In the genomic region with DNA sequence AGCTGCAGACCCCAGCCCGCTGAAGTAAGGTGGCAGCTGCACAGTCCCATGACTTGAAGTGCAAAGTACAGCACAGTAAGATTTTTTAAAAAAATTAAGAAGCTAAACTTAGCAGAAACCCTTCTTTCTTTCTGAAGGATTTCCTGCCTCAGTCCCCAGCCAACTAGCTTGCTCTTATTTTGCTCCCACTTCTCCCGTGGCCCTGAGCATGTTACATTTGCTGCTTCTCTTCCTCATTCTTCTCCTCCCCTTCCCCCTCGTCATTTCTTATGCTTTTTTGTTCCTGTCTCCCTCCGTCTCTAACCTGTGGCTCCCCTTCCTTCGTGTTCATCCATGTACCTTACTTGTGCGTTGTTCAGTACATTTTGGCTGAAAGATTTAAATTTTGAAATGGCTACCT, we compare ENCODE assay signal across 17 cellular contexts.
DNase-seq lines count a peak whose midpoint lies in the region; ATAC-seq, FAIRE-seq and TF ChIP-seq lines count a peak whose summit lies in the region.
"Had no signal": no experiment of that assay in that cellular context is flagged by ENCODE, and none has a peak within 500 bp of the region (broad histone marks: within the 10 kb centered on the region; RNA-seq: fewer than 3 reads in every experiment).

No MANE protein-coding gene starts in this region.

- H3K27ac ChIP-seq in caudate nucleus (ENCODE audit: low read depth, low read length), result peak overlapping the region; percentile 83
- peak overlapping the region; percentile 69 for H3K27ac ChIP-seq in layer of hippocampus (ENCODE audit: low read depth, low read length)
- H3K27ac ChIP-seq in suprapubic skin, result peak overlapping the region; percentile 27
- no peak overlapping the region for H3K27ac ChIP-seq in small intestine (ENCODE audit: low read depth in 1 of 2, low read length in 1 of 2)
- H3K27ac ChIP-seq: epithelial cell of prostate had no signal

- no peak for FAIRE-seq in small intestine (lab: Jason Lieb, UNC)

- in situ Hi-C loops in KBM-7 (cut with MboI; ENCODE audit: low pct_unique_long_range_greater_than_20kb, low sequenced_read_pairs), result loop anchor here (25.0 kb wide), 1 partner anchor 278 kb away; no protein-coding TSS in a partner anchor

- no peaks in the 10 kb centered on the region for H3K4me1 Mint-ChIP-seq in effector memory CD8-positive, alpha-beta T cell (ENCODE audit: low read depth in 2 of 2)

- H3K4me3 ChIP-seq in suprapubic skin (no peak overlapping the region), small intestine (ENCODE audit: low read depth in 1 of 2, low read length in 2 of 2) (no peak overlapping the region)

- H3K4me3 Mint-ChIP-seq in effector memory CD8-positive, alpha-beta T cell, result no peak overlapping the region
- H3K4me3 Mint-ChIP-seq: activated naive CD8-positive, alpha-beta T cell treated with anti-CD3 and anti-CD28 coated beads, Interleukin-2, amount 10 ng/mL, durations not matched to agents 7 days and 5 days; natural killer cell; T-helper 2 cell treated with Interferon-gamma antibody and Interleukin-4, amounts not matched to agents 5 μg/mL and 100 μg/mL, for 36 hours had no signal

- DNase-seq in KBM-7, result peak; percentile 7
- DNase-seq in caudate nucleus (lab: John Stamatoyannopoulos, UW), result no peak
- DNase-seq in suprapubic skin (ENCODE audit: low spot score in 2 of 2), result no peak
- DNase-seq in small intestine, result no peak
- no peak for DNase-seq in effector memory CD8-positive, alpha-beta T cell
- DNase-seq in middle frontal gyrus (ENCODE audit: extremely low spot score, low spot score), result no peak
- DNase-seq: activated CD4-positive, alpha-beta T cell treated with anti-CD3 and anti-CD28 coated beads for 48 hours; activated naive CD8-positive, alpha-beta T cell treated with anti-CD3 and anti-CD28 coated beads, Interleukin-2, amount 10 ng/mL, durations not matched to agents 7 days and 5 days; activated T-cell treated with anti-CD3 and anti-CD28 coated beads for 4 hours; natural killer cell; NCI-H1694; NCI-H524; stimulated activated naive CD4-positive, alpha-beta T cell had no signal

- H3K4me1 ChIP-seq in suprapubic skin, result peaks cover 17% of the 10 kb centered on the region
- peaks cover 0 to 6% of the 10 kb centered on the region in 2 donors for H3K4me1 ChIP-seq in small intestine (ENCODE audit: control insufficient read depth in 2 of 2, insufficient read depth in 1 of 2, low read depth in 1 of 2, low read length in 1 of 2)

- no peak for TF ChIP-seq CTCF in suprapubic skin (IDR thresholded peaks at IDR 0.05)

- WGBS in suprapubic skin, result 47% methylated on average over 6 of the region's 6 CpGs
- WGBS in small intestine, 3 donors, result 61 to 78% (median 69%) methylated on average over 6 of the region's 6 CpGs

- H3K27me3 Mint-ChIP-seq in effector memory CD8-positive, alpha-beta T cell, result peaks cover 38 to 49% of the 10 kb centered on the region in 2 donors

- TF ChIP-seq POLR2A in suprapubic skin (IDR thresholded peaks at IDR 0.05), result no peak

- H3K9me3 Mint-ChIP-seq in effector memory CD8-positive, alpha-beta T cell, result no peaks in the 10 kb centered on the region
- H3K9me3 Mint-ChIP-seq: activated naive CD8-positive, alpha-beta T cell treated with anti-CD3 and anti-CD28 coated beads, Interleukin-2, amount 10 ng/mL, durations not matched to agents 7 days and 5 days; natural killer cell; T-helper 2 cell treated with Interferon-gamma antibody and Interleukin-4, amounts not matched to agents 5 μg/mL and 100 μg/mL, for 36 hours had no signal

- H3K36me3 ChIP-seq in suprapubic skin (no peaks in the 10 kb centered on the region), small intestine (ENCODE audit: control insufficient read depth in 2 of 2, insufficient read depth in 2 of 2, low read length in 2 of 2) (no peaks in the 10 kb centered on the region)

- TF ChIP-seq EP300 in suprapubic skin (IDR thresholded peaks at IDR 0.05), result no peak

- no peaks in the 10 kb centered on the region for H3K36me3 Mint-ChIP-seq in effector memory CD8-positive, alpha-beta T cell (ENCODE audit: insufficient read depth)
- H3K36me3 Mint-ChIP-seq: activated naive CD8-positive, alpha-beta T cell treated with anti-CD3 and anti-CD28 coated beads, Interleukin-2, amount 10 ng/mL, durations not matched to agents 7 days and 5 days; natural killer cell had no signal

- no peaks in the 10 kb centered on the region for H3K9me3 ChIP-seq in suprapubic skin
- H3K9me3 ChIP-seq in small intestine (ENCODE audit: control insufficient read depth, low read depth), result no peaks in the 10 kb centered on the region

- H3K27me3 ChIP-seq in layer of hippocampus (ENCODE audit: control insufficient read depth, insufficient read depth, low read length) (no peaks in the 10 kb centered on the region), suprapubic skin (no peaks in the 10 kb centered on the region), small intestine (ENCODE audit: control insufficient read depth in 2 of 2, insufficient read depth in 2 of 2, low read length in 2 of 2) (no peaks in the 10 kb centered on the region)

- no peak for ATAC-seq in effector memory CD8-positive, alpha-beta T cell (replicated peaks)
- no peak for ATAC-seq in HG03139 (IDR thresholded peaks at IDR 0.05; ENCODE audit: unreplicated experiment)
- ATAC-seq: natural killer cell had no signal

- H3K27ac Mint-ChIP-seq in effector memory CD8-positive, alpha-beta T cell, result no peak overlapping the region
- H3K27ac Mint-ChIP-seq: activated naive CD8-positive, alpha-beta T cell treated with anti-CD3 and anti-CD28 coated beads, Interleukin-2, amount 10 ng/mL, durations not matched to agents 7 days and 5 days; natural killer cell; T-helper 2 cell treated with Interferon-gamma antibody and Interleukin-4, amounts not matched to agents 5 μg/mL and 100 μg/mL, for 36 hours had no signal

Comparison
In these comparisons a context has a peak if more than half of its experiments do, and no peak if none do; other contexts are left out.
1. H3K27ac ChIP-seq: peak in caudate nucleus (single experiment), layer of hippocampus (single experiment) and suprapubic skin (single experiment); none in small intestine (0 of 2).